Comparison of ENCODE assay signal across 8 cellular contexts in genomic region chr10:84139126-84140035, GRCh38.
DNase-seq lines count a peak whose midpoint lies in the region; ATAC-seq and TF ChIP-seq lines count a peak whose summit lies in the region.

GHITM (plus strand) TSS chr10:84139509; CDS start chr10:84141501, 1,992 bp downstream.

- ATAC-seq in GM18870 (IDR thresholded peaks at IDR 0.05; ENCODE audit: unreplicated experiment) (peak; percentile 99), HG03139 (IDR thresholded peaks at IDR 0.05; ENCODE audit: unreplicated experiment) (peak; percentile 98)

- DNase-seq in AG04449 (ENCODE audit: low read depth, low spot score) (peak; percentile 90), NCI-H2227 (lab: John Stamatoyannopoulos, UW; ENCODE audit: unreplicated experiment) (peak; percentile 94), cardiac fibroblast (ENCODE audit: low read depth in 2 of 2) (peak; percentile 99), iPS-NIHi7 (ENCODE audit: extremely low spot score) (peak; percentile 97), smooth muscle cell of the brain vasculature (ENCODE audit: low read depth, low spot score) (peak; percentile 97)

- H3K4me3 ChIP-seq in AG04449 (ENCODE audit: low read depth, low read length) (peak within 1 kb of the TSS; percentile 99), WI38 (ENCODE audit: low read depth, low read length) (peak within 1 kb of the TSS; percentile 81), cardiac fibroblast (replicated peaks in 1 of 2; ENCODE audit: low read depth in 2 of 2, low read length in 2 of 2) (peak within 1 kb of the TSS; percentile 97 to 99)

- POLR2A ChIA-PET in AG04449 (lab: Yijun Ruan, JAX), result interaction anchor here (0.6 to 0.8 kb wide), 3 partner anchors 9 to 175 kb away, joined by 3 read pairs; no protein-coding TSS in a partner anchor

- CTCF ChIA-PET in AG04449 (lab: Yijun Ruan, JAX), result interaction anchor here (1.2 to 4.3 kb wide), 3 partner anchors 8 to 12 kb away, joined by 3 to 27 read pairs (median 5); no protein-coding TSS in a partner anchor

- TF ChIP-seq CTCF in AG04449 (IDR thresholded peaks at IDR 0.05; ENCODE audit: insufficient read depth, low read length, missing control alignments) (peak; percentile 58), WI38 (IDR thresholded peaks at IDR 0.05; ENCODE audit: low read depth, low read length) (peak; percentile 32), cardiac fibroblast (IDR thresholded peaks at IDR 0.05; ENCODE audit: low read depth, low read length) (peak; percentile 49)

Comparison
In these comparisons a context has a peak if more than half of its experiments do, and no peak if none do; other contexts are left out.
1. Peak in every context shown above with its lines: DNase-seq, ATAC-seq and H3K4me3 ChIP-seq.